Comparison of ENCODE assay signal across 8 cellular contexts in the genomic region with DNA sequence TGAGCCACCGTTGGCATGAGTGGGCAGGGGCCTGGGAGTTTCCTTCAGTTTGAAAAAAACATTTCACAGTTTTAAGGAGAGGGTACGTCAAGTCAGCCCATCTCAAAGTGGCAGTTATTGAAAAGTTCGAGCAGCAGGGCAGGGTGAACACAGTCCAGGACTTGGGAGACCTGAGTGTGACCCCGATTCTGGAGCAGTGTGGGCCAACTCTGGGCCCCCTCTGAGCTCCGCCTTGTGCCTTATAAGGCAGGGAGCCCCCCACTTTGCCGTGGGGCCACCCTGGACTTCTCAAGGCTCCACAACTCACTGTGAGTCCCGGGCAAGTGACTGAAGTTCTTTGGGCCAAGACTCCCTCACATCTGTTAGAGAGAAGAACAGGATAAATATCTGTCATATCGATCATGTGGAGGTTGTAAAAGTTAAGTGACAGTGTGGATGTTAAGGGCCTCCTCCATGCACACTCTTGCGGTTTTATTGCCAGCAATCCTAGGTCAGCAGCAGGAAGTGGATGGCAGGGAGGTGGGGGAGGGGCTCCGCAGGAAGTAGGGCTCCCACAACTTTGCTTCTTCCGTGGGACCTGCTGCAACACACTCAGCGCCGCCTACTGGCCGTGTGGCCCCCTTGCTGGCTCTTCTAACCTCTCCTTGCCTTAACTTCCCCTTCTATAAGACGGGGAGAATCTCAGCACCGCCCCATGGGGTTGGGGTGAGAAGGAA. TPM values are rescaled to one million over a fixed set of nuclear protein-coding genes. Genes with fewer than 3 reads are reported as not detected.
DNase-seq lines count a peak whose midpoint lies in the region; ATAC-seq, FAIRE-seq and TF ChIP-seq lines count a peak whose summit lies in the region.

No MANE protein-coding gene starts in this region.

- H3K36me3 ChIP-seq in pancreas (no peaks in the 10 kb centered on the region), tibial artery (no peaks in the 10 kb centered on the region)

- H3K27ac Mint-ChIP-seq in endothelial cell (ENCODE audit: unreplicated experiment) = no peak overlapping the region

- H3K9me3 ChIP-seq in pancreas (no peaks in the 10 kb centered on the region), tibial artery (no peaks in the 10 kb centered on the region)

- DNase-seq in GM12864 (ENCODE audit: low read depth) = peak; percentile 8
- peak; percentile 58 for DNase-seq in NCI-H510A (lab: John Stamatoyannopoulos, UW)
- peak; percentile 88 to 89 for DNase-seq in activated CD4-positive, alpha-beta T cell treated with anti-CD3 and anti-CD28 coated beads, Interleukin-2, amount 50 U/mL, for 48 hours
- DNase-seq in endothelial cell (ENCODE audit: low spot score) = peak; percentile 70
- peak in 5 of 6 donors; percentile 7 to 64 (median 48) for DNase-seq in pancreas
- DNase-seq in tibial artery = peak; percentile 71 to 85

- no peaks in the 10 kb centered on the region for H3K27me3 ChIP-seq in pancreas
- H3K27me3 ChIP-seq in tibial artery = no peaks in the 10 kb centered on the region

- no peaks in the 10 kb centered on the region for H3K9me3 Mint-ChIP-seq in endothelial cell (ENCODE audit: unreplicated experiment)

- H3K4me1 Mint-ChIP-seq in endothelial cell (ENCODE audit: unreplicated experiment) = peaks cover 12% of the 10 kb centered on the region

- peaks cover 10% of the 10 kb centered on the region for H3K27me3 Mint-ChIP-seq in endothelial cell (ENCODE audit: unreplicated experiment)

- WGBS in pancreas, 2 donors = 58 to 64% methylated on average over 16 of the region's 16 CpGs

- H3K4me3 ChIP-seq in GM12864 (ENCODE audit: low read depth, low read length) (no peak overlapping the region), pancreas (no peak overlapping the region), tibial artery (no peak overlapping the region)

- H3K4me1 ChIP-seq in pancreas (no peaks in the 10 kb centered on the region), tibial artery (peaks cover 0 to 14% (median 10%) of the 10 kb centered on the region in 4 donors)

- TF ChIP-seq CTCF in GM12864 (IDR thresholded peaks at IDR 0.05; ENCODE audit: low read depth, low read length, missing control alignments) = peak; percentile 85
- peak; percentile 50 for TF ChIP-seq CTCF in endothelial cell (IDR thresholded peaks at IDR 0.05; ENCODE audit: unreplicated experiment)
- TF ChIP-seq CTCF in pancreas (IDR thresholded peaks at IDR 0.05) = peak in 3 of 4 donors; percentile 23 to 30 (median 28)
- TF ChIP-seq CTCF in tibial artery (IDR thresholded peaks at IDR 0.05) = peak; percentile 31 to 41

- no peak overlapping the region for H3K4me3 Mint-ChIP-seq in endothelial cell (ENCODE audit: unreplicated experiment)

- FAIRE-seq in pancreas (lab: Jason Lieb, UNC) = no peak

- intact Hi-C loops in pancreas (cut with DNase I) = no loop called here
- intact Hi-C loops in tibial artery (cut with DNase I; ENCODE audit: low total_unique reads) = no loop called here

- ATAC-seq in pancreas = peak in 3 of 4 donors; percentile 53 to 85 (median 83)
- ATAC-seq in GM18861 (IDR thresholded peaks at IDR 0.05; ENCODE audit: unreplicated experiment) = no peak
- no peak for ATAC-seq in GM21723 (IDR thresholded peaks at IDR 0.05; ENCODE audit: unreplicated experiment)

- no peaks in the 10 kb centered on the region for H3K36me3 Mint-ChIP-seq in endothelial cell (ENCODE audit: low read depth, unreplicated experiment)

- no peak overlapping the region for H3K27ac ChIP-seq in pancreas
- H3K27ac ChIP-seq in tibial artery = no peak overlapping the region

RNA-seq across cellular contexts. Expression of a gene that starts 38.4 kb away (rescaled TPM):
- 0.41 TPM for total RNA-seq in endothelial cell (ENCODE audit: unreplicated experiment)
- 1 to 10 TPM in 2 of 6 donors, under 1 TPM in 4; 0.05 to 1.4 (median 0.63) TPM for total RNA-seq in pancreas
- under 1 TPM; 0.34 to 0.42 TPM for polyA plus RNA-seq in pancreas

Comparison
In these comparisons a context has a peak if more than half of its experiments do, and no peak if none do; other contexts are left out.
1. DNase-seq: peak in every context shown above with its lines; median percentile 88 in activated CD4-positive, alpha-beta T cell treated with anti-CD3 and anti-CD28 coated beads, Interleukin-2, amount 50 U/mL, for 48 hours; 78 in tibial artery; 70 in endothelial cell; 58 in NCI-H510A; 48 in pancreas; 8 in GM12864.
2. CTCF ChIP-seq: peak in every context shown above with its lines; median percentile 85 in GM12864; 50 in endothelial cell; 36 in tibial artery; 28 in pancreas.
3. ATAC-seq: peak in pancreas (3 of 4); none in GM18861 (single experiment) and GM21723 (single experiment).